Comparison of ENCODE assay signal across 8 cellular contexts in genomic region chr1:35190784-35191183, GRCh38. TPM values are rescaled to one million over a fixed set of nuclear protein-coding genes. Genes with fewer than 3 reads are reported as not detected.
DNase-seq lines count a peak whose midpoint lies in the region; ATAC-seq, FAIRE-seq and TF ChIP-seq lines count a peak whose summit lies in the region.

No MANE protein-coding gene starts in this region.

- peak overlapping the region; percentile 85 for H3K9ac ChIP-seq in HUES6 (ENCODE audit: low read length)
- peak overlapping the region; percentile 100 for H3K9ac ChIP-seq in mucosa of stomach (ENCODE audit: low read length)

- TF ChIP-seq CTCF in AG04449 (IDR thresholded peaks at IDR 0.05; ENCODE audit: insufficient read depth, low read length, missing control alignments) (no peak), bronchial epithelial cell (IDR thresholded peaks at IDR 0.05; ENCODE audit: insufficient read depth, low read length, severe bottlenecking) (no peak), D721Med (IDR thresholded peaks at IDR 0.05; ENCODE audit: insufficient read depth, missing control alignments) (no peak)

- CTCF ChIA-PET in AG04449 (lab: Yijun Ruan, JAX): interaction anchor here (1.1 to 1.5 kb wide), 3 partner anchors 12 to 338 kb away, joined by 3 to 7 read pairs (median 3); partner anchors contain the start of gene SMIM12

- H3K27ac ChIP-seq in HUES6 (ENCODE audit: low read depth, low read length): no peak overlapping the region

- H3K4me1 ChIP-seq in HUES6 (ENCODE audit: control insufficient read depth, insufficient read depth, low read length): peaks cover 6% of the 10 kb centered on the region; the same call in 1 of the 2 replicates
- no peaks in the 10 kb centered on the region for H3K4me1 ChIP-seq in mucosa of stomach (ENCODE audit: control insufficient read depth, insufficient read depth, low read length)

- no peak for DNase-seq in AG04449 (ENCODE audit: low read depth, low spot score)
- DNase-seq in bronchial epithelial cell (ENCODE audit: low read depth): no peak
- DNase-seq in D721Med (ENCODE audit: insufficient read length, low spot score): no peak
- DNase-seq in SHP77 treated with DMSO at 0.1 percent for 48 hours (lab: John Stamatoyannopoulos, UW): no peak
- DNase-seq in frontal cortex (ENCODE audit: low spot score in 2 of 2): no peak

- POLR2A ChIA-PET in AG04449 (lab: Yijun Ruan, JAX): interaction anchor here (1.1 to 1.4 kb wide), 2 partner anchors 12 to 159 kb away, joined by 3 to 4 read pairs; partner anchors contain the start of gene ZMYM6

- no peak for FAIRE-seq in bronchial epithelial cell (lab: Jason Lieb, UNC)
- no peak for FAIRE-seq in D721Med (lab: Jason Lieb, UNC)
- FAIRE-seq in frontal cortex (lab: Jason Lieb, UNC): no peak

- H3K4me3 ChIP-seq in AG04449 (ENCODE audit: low read depth, low read length): peak overlapping the region; percentile 98
- H3K4me3 ChIP-seq in HUES6 (ENCODE audit: low read depth, low read length): peak overlapping the region; percentile 90
- H3K4me3 ChIP-seq in bronchial epithelial cell (ENCODE audit: low read depth, low read length): peak overlapping the region; percentile 87
- H3K4me3 ChIP-seq in mucosa of stomach (ENCODE audit: low read length): peak overlapping the region; percentile 64

- H3K36me3 ChIP-seq in HUES6 (ENCODE audit: control insufficient read depth, insufficient read depth, low read length) (peaks cover 60% of the 10 kb centered on the region), bronchial epithelial cell (ENCODE audit: control insufficient read depth, insufficient read depth, low read length) (peaks cover 33% of the 10 kb centered on the region), mucosa of stomach (ENCODE audit: control insufficient read depth, insufficient read depth, low read length) (no peaks in the 10 kb centered on the region)

- H3K27me3 ChIP-seq in HUES6 (ENCODE audit: control insufficient read depth, insufficient read depth, low read length): no peaks in the 10 kb centered on the region
- H3K27me3 ChIP-seq in bronchial epithelial cell (ENCODE audit: control insufficient read depth, insufficient read depth, low read length): no peaks in the 10 kb centered on the region
- H3K27me3 ChIP-seq in mucosa of stomach (ENCODE audit: control insufficient read depth, insufficient read depth, low read length): no peaks in the 10 kb centered on the region

- no peaks in the 10 kb centered on the region for H3K9me3 ChIP-seq in HUES6 (ENCODE audit: control insufficient read depth, insufficient read depth, low read depth, low read length)
- H3K9me3 ChIP-seq in mucosa of stomach (ENCODE audit: control insufficient read depth, low read length): no peaks in the 10 kb centered on the region

- ATAC-seq in GM19035 (IDR thresholded peaks at IDR 0.05; ENCODE audit: unreplicated experiment): no peak

RNA-seq across cellular contexts. Expression of gene SFPQ, which starts 2.2 kb away (rescaled TPM):
- total RNA-seq in bronchial epithelial cell (147 and 275 TPM in 2 replicates), frontal cortex (364 TPM)
